Comparison of ENCODE assay signal across 22 cellular contexts in the genomic region with DNA sequence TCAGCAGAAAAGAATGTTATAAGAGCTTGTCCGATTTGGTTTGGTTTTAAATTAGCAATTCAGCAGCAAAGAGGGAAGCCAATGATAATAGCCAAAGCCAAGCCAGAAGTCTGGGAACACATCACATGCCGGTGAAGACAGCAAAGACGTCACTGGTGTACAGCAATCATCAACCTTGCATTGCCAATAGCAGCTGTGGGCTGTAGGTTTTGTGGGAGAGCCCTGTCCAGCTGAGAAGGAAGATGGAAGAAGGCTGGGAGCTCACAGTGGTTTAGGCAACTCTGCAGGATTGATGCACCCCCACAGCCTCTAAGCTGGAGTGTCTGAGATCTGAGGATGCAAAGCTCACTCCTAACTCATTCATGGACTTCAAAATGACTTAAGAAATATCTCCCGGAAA.
A peak's percentile ranks its signal among the peaks of the same experiment; 100 is the strongest.
DNase-seq lines count a peak whose midpoint lies in the region; ATAC-seq and TF ChIP-seq lines count a peak whose summit lies in the region.
"Had no signal": no experiment of that assay in that cellular context is flagged by ENCODE, and none has a peak within 500 bp of the region (broad histone marks: within the 10 kb centered on the region; RNA-seq: fewer than 3 reads in every experiment).

No MANE protein-coding gene starts in this region.

- H3K4ac ChIP-seq in mesenchymal stem cell (ENCODE audit: low read depth in 1 of 2, low read length in 2 of 2) = no peak overlapping the region

- H3K9ac ChIP-seq in colonic mucosa (ENCODE audit: low read depth in 2 of 2, low read length in 2 of 2) (peak overlapping the region in 1 of 2 donors; percentile 44), mesenchymal stem cell (ENCODE audit: low read length) (no peak overlapping the region)

- H3K36me3 ChIP-seq in colonic mucosa = no peaks in the 10 kb centered on the region
- no peaks in the 10 kb centered on the region for H3K36me3 ChIP-seq in mesenchymal stem cell (ENCODE audit: control insufficient read depth in 1 of 2, insufficient read depth in 2 of 2, low read depth in 1 of 2, low read length in 2 of 2)
- H3K36me3 ChIP-seq in suprapubic skin = no peaks in the 10 kb centered on the region
- H3K36me3 ChIP-seq: ascending aorta, heart right ventricle, spleen had no signal

- intact Hi-C loops in colonic mucosa (cut with DNase I) = no loop called here

- no peak overlapping the region for H4K91ac ChIP-seq in mesenchymal stem cell (ENCODE audit: low read length)

- H3K9me3 ChIP-seq in colonic mucosa (no peaks in the 10 kb centered on the region), mesenchymal stem cell (ENCODE audit: control insufficient read depth, low read length) (no peaks in the 10 kb centered on the region), suprapubic skin (no peaks in the 10 kb centered on the region)
- H3K9me3 ChIP-seq: ascending aorta, heart right ventricle, spleen had no signal

- H2AFZ ChIP-seq in mesenchymal stem cell (ENCODE audit: low read depth, low read length) = no peak overlapping the region

- no peak overlapping the region for H2BK15ac ChIP-seq in mesenchymal stem cell (ENCODE audit: low read depth, poor library complexity, severe bottlenecking)

- no peak for TF ChIP-seq EP300 in suprapubic skin (IDR thresholded peaks at IDR 0.05)

- H3K18ac ChIP-seq in mesenchymal stem cell (ENCODE audit: low read depth in 1 of 2, low read length in 2 of 2) = no peak overlapping the region

- no peak overlapping the region for H3K14ac ChIP-seq in mesenchymal stem cell (ENCODE audit: low read length in 2 of 2)

- no peak for TF ChIP-seq POLR2A in suprapubic skin (IDR thresholded peaks at IDR 0.05)

- H2BK120ac ChIP-seq in mesenchymal stem cell (ENCODE audit: low read depth, low read length) = no peak overlapping the region

- peak; percentile 37 for DNase-seq in colonic mucosa
- peak; percentile 69 for DNase-seq in fibroblast of pulmonary artery (ENCODE audit: low read depth)
- DNase-seq in mesenchymal stem cell = no peak
- DNase-seq in suprapubic skin (ENCODE audit: low spot score in 2 of 2) = peak in 1 of 2 donors; percentile 74
- no peak for DNase-seq in NCI-H1092 (lab: John Stamatoyannopoulos, UW)
- DNase-seq in NCI-H2227 (lab: John Stamatoyannopoulos, UW; ENCODE audit: unreplicated experiment) = no peak
- DNase-seq: activated CD4-positive, CD25-positive, alpha-beta regulatory T cell treated with anti-CD3 and anti-CD28 coated beads, Interleukin-2, amount 50 U/mL, for 72 hours; activated CD8-positive, alpha-beta T cell treated with anti-CD3 and anti-CD28 coated beads for 36 hours; Calu3; GF-D8; naive thymus-derived CD8-positive, alpha-beta T cell; NCI-H2081 treated with DMSO at 0.1 percent for 48 hours; NCI-H774; spleen; stimulated activated CD4-positive, alpha-beta T cell treated with anti-CD3 and anti-CD28 coated beads, Interleukin-2, amount 100 ng/mL, for 48 hours; T-helper 17 cell; trophoblast cell had no signal

- H3K27me3 ChIP-seq in colonic mucosa (no peaks in the 10 kb centered on the region), mesenchymal stem cell (ENCODE audit: control insufficient read depth in 1 of 2, insufficient read depth in 1 of 2, low read length in 2 of 2) (peaks cover 0 to 6% of the 10 kb centered on the region in 2 experiments), suprapubic skin (no peaks in the 10 kb centered on the region)
- H3K27me3 ChIP-seq: ascending aorta, heart right ventricle had no signal

- TF ChIP-seq CTCF in colonic mucosa (IDR thresholded peaks at IDR 0.05) (no peak), fibroblast of pulmonary artery (IDR thresholded peaks at IDR 0.05; ENCODE audit: low read length, missing control alignments) (no peak), suprapubic skin (IDR thresholded peaks at IDR 0.05) (no peak)

- no peak overlapping the region for H3K4me2 ChIP-seq in mesenchymal stem cell (ENCODE audit: low read length, poor library complexity, severe bottlenecking)

- no peak overlapping the region for H2BK5ac ChIP-seq in mesenchymal stem cell (ENCODE audit: low read depth, low read length, poor library complexity, severe bottlenecking)

- no peak overlapping the region for H2BK12ac ChIP-seq in mesenchymal stem cell (ENCODE audit: low read length in 2 of 2)

- peak overlapping the region; percentile 40 for H4K8ac ChIP-seq in mesenchymal stem cell (ENCODE audit: low read length)

- H3K23ac ChIP-seq in mesenchymal stem cell (ENCODE audit: low read length in 2 of 2) = no peak overlapping the region

- H3K4me1 ChIP-seq in colonic mucosa = peaks cover 4% of the 10 kb centered on the region
- no peaks in the 10 kb centered on the region for H3K4me1 ChIP-seq in mesenchymal stem cell (ENCODE audit: control insufficient read depth, insufficient read depth, low read depth, low read length)
- peaks cover 26% of the 10 kb centered on the region for H3K4me1 ChIP-seq in suprapubic skin
- H3K4me1 ChIP-seq: ascending aorta, spleen had no signal

- H3K4me3 ChIP-seq in colonic mucosa (no peak overlapping the region), fibroblast of pulmonary artery (replicated peaks; ENCODE audit: low read depth, low read length) (no peak overlapping the region), mesenchymal stem cell (ENCODE audit: insufficient read depth in 1 of 2, low read depth in 1 of 2, low read length in 2 of 2) (no peak overlapping the region), suprapubic skin (no peak overlapping the region)
- H3K4me3 ChIP-seq: ascending aorta, heart right ventricle, spleen had no signal

- H3K27ac ChIP-seq in colonic mucosa (no peak overlapping the region), mesenchymal stem cell (ENCODE audit: low read length, poor library complexity, severe bottlenecking) (no peak overlapping the region), suprapubic skin (peak overlapping the region; percentile 49)
- H3K27ac ChIP-seq: ascending aorta, spleen had no signal

- no peak overlapping the region for H2AK5ac ChIP-seq in mesenchymal stem cell (ENCODE audit: low read length, severe bottlenecking)

- WGBS in mesenchymal stem cell = 95% methylated on average over 4 of the region's 4 CpGs
- 73% methylated on average over 4 of the region's 4 CpGs for WGBS in suprapubic skin

- H3K79me1 ChIP-seq in mesenchymal stem cell (replicated peaks; ENCODE audit: low read length, poor library complexity, severe bottlenecking) = no peaks in the 10 kb centered on the region

- ATAC-seq in HG03108 (IDR thresholded peaks at IDR 0.05; ENCODE audit: unreplicated experiment) = no peak
- ATAC-seq: activated CD8-positive, alpha-beta T cell treated with anti-CD3 and anti-CD28 coated beads for 36 hours; activated naive CD4-positive, alpha-beta T cell treated with anti-CD3 and anti-CD28 coated beads, Interleukin-2, amount 50 U/mL, for 72 hours; naive thymus-derived CD8-positive, alpha-beta T cell; SK-N-SH treated with all-trans-retinoic acid at 6 μM for 48 hours; T-helper 17 cell had no signal

Comparison
In these comparisons a context has a peak if more than half of its experiments do, and no peak if none do; other contexts are left out.
1. DNase-seq: peak in colonic mucosa (single experiment) and fibroblast of pulmonary artery (single experiment); none in mesenchymal stem cell (single experiment), NCI-H1092 (single experiment) and NCI-H2227 (single experiment).